9 cellular contexts compared by ENCODE assay signal in genomic region chr2:11406492-11407381, GRCh38. TPM values are rescaled to one million over a fixed set of nuclear protein-coding genes. Genes with fewer than 3 reads are reported as not detected.
DNase-seq lines count a peak whose midpoint lies in the region; ATAC-seq and TF ChIP-seq lines count a peak whose summit lies in the region.
"Had no signal": no experiment of that assay in that cellular context is flagged by ENCODE, and none has a peak within 500 bp of the region (broad histone marks: within the 10 kb centered on the region; RNA-seq: fewer than 3 reads in every experiment).

No MANE protein-coding gene starts in this region.

- no peaks in the 10 kb centered on the region for H3K27me3 Mint-ChIP-seq in Caco-2 (ENCODE audit: insufficient read depth, unreplicated experiment)
- no peaks in the 10 kb centered on the region for H3K27me3 Mint-ChIP-seq in osteocyte (ENCODE audit: unreplicated experiment)

- no peak for ATAC-seq in HG02623 (IDR thresholded peaks at IDR 0.05; ENCODE audit: unreplicated experiment)

- no peaks in the 10 kb centered on the region for H3K79me2 ChIP-seq in fibroblast of lung (ENCODE audit: control insufficient read depth, insufficient read depth, low read length)

- TF ChIP-seq CTCF in Caco-2 (IDR thresholded peaks at IDR 0.05; ENCODE audit: insufficient read depth in 1 of 2, low read depth in 1 of 2, low read length in 1 of 2, severe bottlenecking in 1 of 2, unreplicated experiment in 1 of 2), result no peak
- TF ChIP-seq CTCF in Peyer's patch (IDR thresholded peaks at IDR 0.05), result no peak
- TF ChIP-seq CTCF in fibroblast of lung (conservative IDR thresholded peaks at IDR 0.05 in 1 of 2, IDR thresholded peaks at IDR 0.05 in 1 of 2; ENCODE audit: low read depth in 1 of 2, low read length in 2 of 2), result no peak
- TF ChIP-seq CTCF in osteocyte (IDR thresholded peaks at IDR 0.05), result no peak

- peak; percentile 66 to 71 for DNase-seq in Caco-2
- DNase-seq in Peyer's patch, result no peak
- DNase-seq in fibroblast of lung (ENCODE audit: low read depth in 2 of 2), result peak; percentile 67 to 91
- peak; percentile 87 for DNase-seq in osteocyte (ENCODE audit: extremely low spot score, unreplicated experiment)
- DNase-seq in NCI-H2029 treated with DMSO at 0.1 percent for 48 hours (lab: John Stamatoyannopoulos, UW), result no peak
- DNase-seq in stimulated activated CD4-positive, alpha-beta T cell treated with anti-CD3 and anti-CD28 coated beads, Interleukin-4, amount 100 ng/mL, for 4 hours, result no peak
- DNase-seq in stimulated activated naive CD4-positive, alpha-beta T cell (lab: John Stamatoyannopoulos, UW), result no peak
- DNase-seq: effector CD4-positive, alpha-beta T cell had no signal

- no peak overlapping the region for H3K4me3 Mint-ChIP-seq in Caco-2 (ENCODE audit: unreplicated experiment)
- H3K4me3 Mint-ChIP-seq in osteocyte (ENCODE audit: unreplicated experiment), result peak overlapping the region; percentile 59

- no peaks in the 10 kb centered on the region for H4K20me1 ChIP-seq in fibroblast of lung (ENCODE audit: control insufficient read depth, extremely low read depth, insufficient read depth, low read length)

- H3K4me2 ChIP-seq in fibroblast of lung (ENCODE audit: extremely low read depth, insufficient read depth, low read length), result peak overlapping the region; percentile 67

- no peaks in the 10 kb centered on the region for H3K36me3 Mint-ChIP-seq in Caco-2 (ENCODE audit: insufficient read depth, unreplicated experiment)
- no peaks in the 10 kb centered on the region for H3K36me3 Mint-ChIP-seq in osteocyte (ENCODE audit: unreplicated experiment)

- H3K4me1 Mint-ChIP-seq in Caco-2 (ENCODE audit: low read depth, unreplicated experiment) (peaks cover 6% of the 10 kb centered on the region), osteocyte (ENCODE audit: unreplicated experiment) (peaks cover 59% of the 10 kb centered on the region)

- H3K9ac ChIP-seq in fibroblast of lung (ENCODE audit: insufficient read depth, low read length), result no peak overlapping the region

- H3K9me3 ChIP-seq in Caco-2 (no peaks in the 10 kb centered on the region), Peyer's patch (no peaks in the 10 kb centered on the region), fibroblast of lung (ENCODE audit: control insufficient read depth, insufficient read depth, low read depth, low read length) (no peaks in the 10 kb centered on the region)

- no TSS peak for BruUV-seq in Caco-2 (replicated peaks; lab: Mats Ljungman, UMichigan)

- H3K27ac ChIP-seq in Peyer's patch (peak overlapping the region in 3 of 4 donors; percentile 54 to 95 (median 84)), fibroblast of lung (ENCODE audit: insufficient read depth, low read length) (peak overlapping the region; percentile 74)

- POLR2A ChIA-PET in Caco-2 (lab: Charles Lee), result no interaction called here

- H3K9me3 Mint-ChIP-seq in Caco-2 (ENCODE audit: unreplicated experiment), result peaks cover 9% of the 10 kb centered on the region
- H3K9me3 Mint-ChIP-seq in osteocyte (ENCODE audit: unreplicated experiment), result peaks cover 3% of the 10 kb centered on the region

- H3K36me3 ChIP-seq in Caco-2 (ENCODE audit: control insufficient read depth, insufficient read depth, low read length) (no peaks in the 10 kb centered on the region), Peyer's patch (no peaks in the 10 kb centered on the region), fibroblast of lung (ENCODE audit: control insufficient read depth, insufficient read depth, low read length) (no peaks in the 10 kb centered on the region)

- H3K4me1 ChIP-seq in Caco-2, result peaks cover 4% of the 10 kb centered on the region; the same call in 1 of the 2 replicates
- H3K4me1 ChIP-seq in Peyer's patch, result peaks cover 0 to 33% (median 3%) of the 10 kb centered on the region in 4 donors
- peaks cover 26% of the 10 kb centered on the region for H3K4me1 ChIP-seq in fibroblast of lung (ENCODE audit: control insufficient read depth, extremely low read depth, insufficient read depth, low read length)

- peak overlapping the region; percentile 44 for H2AFZ ChIP-seq in fibroblast of lung (ENCODE audit: low read length)

- no peak for TF ChIP-seq POLR2A in Peyer's patch (IDR thresholded peaks at IDR 0.05)

- H3K4me3 ChIP-seq in Caco-2 (ENCODE audit: low read depth, low read length) (no peak overlapping the region), Peyer's patch (peak overlapping the region in 2 of 4 donors; percentile 8 to 23), fibroblast of lung (replicated peaks in 1 of 4; ENCODE audit: control extremely low read depth in 1 of 4, insufficient read depth in 1 of 4, low read depth in 3 of 4, low read length in 4 of 4) (peak overlapping the region in 1 of 4 experiments; percentile 17)

- H3K27me3 ChIP-seq in Caco-2 (replicated peaks; ENCODE audit: control insufficient read depth, insufficient read depth, low read length), result no peaks in the 10 kb centered on the region
- no peaks in the 10 kb centered on the region for H3K27me3 ChIP-seq in Peyer's patch
- H3K27me3 ChIP-seq in fibroblast of lung (ENCODE audit: control insufficient read depth, insufficient read depth, low read length), result no peaks in the 10 kb centered on the region

- H3K27ac Mint-ChIP-seq in Caco-2 (ENCODE audit: unreplicated experiment) (no peak overlapping the region), osteocyte (ENCODE audit: unreplicated experiment) (peak overlapping the region; percentile 93)

- intact Hi-C loops in Caco-2 (cut with micrococcal nuclease; ENCODE audit: unreplicated experiment), result no loop called here

- CTCF ChIA-PET in Caco-2 (lab: Charles Lee), result interaction anchor here (0.7 to 1.3 kb wide), 2 partner anchors 11 to 149 kb away, joined by 3 read pairs; no protein-coding TSS in a partner anchor

RNA-seq across cellular contexts. Expression of gene E2F6, which starts 59.2 kb away (rescaled TPM):
- total RNA-seq in Caco-2 (2022) (41.6 and 44.5 TPM in 2 replicates), Peyer's patch (10 to 100 TPM in 1 of 4 donors, 1 to 10 TPM in 3; 6.3 to 10.2 (median 6.8) TPM), fibroblast of lung (10.2 and 11.0 TPM in 2 replicates), osteocyte (14.8 and 16.9 TPM in 2 replicates)
- polyA plus RNA-seq in fibroblast of lung, result 11.7 and 13.0 TPM in 2 replicates
- polyA plus RNA-seq in fibroblast of lung (2012), result 10.2 and 10.6 TPM in 2 replicates
- 0.74 and 2.3 TPM in 2 replicates for polyA minus RNA-seq in fibroblast of lung (ENCODE audit: low replicate concordance)

Comparison
In these comparisons a context has a peak if more than half of its experiments do, and no peak if none do; other contexts are left out.
1. DNase-seq: peak in Caco-2 (2 of 2), fibroblast of lung (2 of 2) and osteocyte (single experiment); none in Peyer's patch (0 of 3), NCI-H2029 treated with DMSO at 0.1 percent for 48 hours (single experiment), stimulated activated CD4-positive, alpha-beta T cell treated with anti-CD3 and anti-CD28 coated beads, Interleukin-4, amount 100 ng/mL, for 4 hours (0 of 2) and stimulated activated naive CD4-positive, alpha-beta T cell (0 of 6).